ENCODE assay signal across 12 cellular contexts in genomic region chr10:63430091-63430998, GRCh38. TPM values are rescaled to one million over a fixed set of nuclear protein-coding genes. Genes with fewer than 3 reads are reported as not detected.
DNase-seq lines count a peak whose midpoint lies in the region; ATAC-seq, FAIRE-seq and TF ChIP-seq lines count a peak whose summit lies in the region.
"Had no signal": no experiment of that assay in that cellular context is flagged by ENCODE, and none has a peak within 500 bp of the region (broad histone marks: within the 10 kb centered on the region; RNA-seq: fewer than 3 reads in every experiment).

No MANE protein-coding gene starts in this region.

- H3K4me1 ChIP-seq in A673 (ENCODE audit: insufficient read depth, low read length, poor library complexity, severe bottlenecking), result peaks cover 53% of the 10 kb centered on the region

- H3K9me3 ChIP-seq in A673 (ENCODE audit: low read depth, low read length, poor library complexity, severe bottlenecking), result no peaks in the 10 kb centered on the region
- H3K9me3 ChIP-seq: stomach had no signal

- DNase-seq in A673 (ENCODE audit: low spot score) (peak; percentile 69), HTR-8/SVneo (ENCODE audit: insufficient read length, low spot score) (peak; percentile 45), brain microvascular endothelial cell (peak; percentile 76), kidney glomerular epithelial cell (lab: John Stamatoyannopoulos, UW) (peak; percentile 67), hippocampal formation (lab: John Stamatoyannopoulos, UW) (no peak)
- no peak for DNase-seq in stimulated activated naive CD8-positive, alpha-beta T cell treated with anti-CD3 and anti-CD28 coated beads, Interleukin-15, amount 100 ng/mL, for 72 hours
- DNase-seq in stimulated activated CD4-positive, alpha-beta T cell treated with anti-CD3 and anti-CD28 coated beads, Interleukin-1b, Interleukin-23, amount 100 ng/mL, for 48 hours, result no peak
- DNase-seq: activated gamma-delta T cell treated with Interleukin-2 at 50 U/mL for 16 hours; CD4-positive, CD25-positive, alpha-beta regulatory T cell; NCI-H187 treated with DMSO at 0.1 percent for 48 hours; stomach had no signal

- no TSS peak for BruUV-seq in A673 (replicated peaks; lab: Mats Ljungman, UMichigan)

- in situ Hi-C loops in brain microvascular endothelial cell (cut with HindIII; ENCODE audit: low pct_ligation_motif_present, low sequenced_read_pairs), result no loop called here

- ATAC-seq in stimulated activated naive CD8-positive, alpha-beta T cell treated with anti-CD3 and anti-CD28 coated beads, Interleukin-15, amount 100 ng/mL, for 72 hours, result no peak
- ATAC-seq in GM21515 (IDR thresholded peaks at IDR 0.05; ENCODE audit: unreplicated experiment), result no peak

- intact Hi-C loops in A673 (cut with micrococcal nuclease; ENCODE audit: unreplicated experiment), result no loop called here

- CTCF ChIA-PET in A673 (lab: Charles Lee), result no interaction called here

- no peak for FAIRE-seq in HTR-8/SVneo (lab: Jason Lieb, UNC)

- H3K4me3 ChIP-seq in A673 (ENCODE audit: low read depth, low read length, poor library complexity, severe bottlenecking), result no peak overlapping the region
- no peak overlapping the region for H3K4me3 ChIP-seq in brain microvascular endothelial cell (ENCODE audit: low read depth, low read length)
- H3K4me3 ChIP-seq: stomach had no signal

- H3K4me1 Mint-ChIP-seq in stimulated activated naive CD8-positive, alpha-beta T cell treated with anti-CD3 and anti-CD28 coated beads, Interleukin-15, amount 100 ng/mL, for 72 hours, result peaks cover 27% of the 10 kb centered on the region

- POLR2A ChIA-PET in A673 (lab: Charles Lee; ENCODE audit: low non-redundant PET), result no interaction called here

- no peaks in the 10 kb centered on the region for H3K27me3 ChIP-seq in A673 (replicated peaks; ENCODE audit: insufficient read depth, low read depth, low read length, poor library complexity)
- no peaks in the 10 kb centered on the region for H3K27me3 ChIP-seq in brain microvascular endothelial cell (replicated peaks)
- H3K27me3 ChIP-seq: stomach had no signal

- H3K27ac ChIP-seq in A673 (ENCODE audit: low read depth, low read length, poor library complexity, severe bottlenecking), result peak overlapping the region; percentile 38
- peak overlapping the region; percentile 88 for H3K27ac ChIP-seq in brain microvascular endothelial cell
- H3K27ac ChIP-seq: stomach had no signal

- no peak for TF ChIP-seq CTCF in A673 (conservative IDR thresholded peaks at IDR 0.05; ENCODE audit: low read depth, low read length)
- TF ChIP-seq CTCF in brain microvascular endothelial cell (IDR thresholded peaks at IDR 0.05; ENCODE audit: low read depth, low read length, missing control alignments), result no peak

- H3K27me3 Mint-ChIP-seq in stimulated activated naive CD8-positive, alpha-beta T cell treated with anti-CD3 and anti-CD28 coated beads, Interleukin-15, amount 100 ng/mL, for 72 hours, result no peaks in the 10 kb centered on the region
- H3K27me3 Mint-ChIP-seq: CD4-positive, CD25-positive, alpha-beta regulatory T cell had no signal

- H3K36me3 ChIP-seq in A673 (ENCODE audit: insufficient read depth, low read length, poor library complexity, severe bottlenecking) (no peaks in the 10 kb centered on the region), brain microvascular endothelial cell (replicated peaks) (no peaks in the 10 kb centered on the region)
- H3K36me3 ChIP-seq: stomach had no signal

- H3K4me3 Mint-ChIP-seq in stimulated activated naive CD8-positive, alpha-beta T cell treated with anti-CD3 and anti-CD28 coated beads, Interleukin-15, amount 100 ng/mL, for 72 hours, result no peak overlapping the region
- H3K4me3 Mint-ChIP-seq: CD4-positive, CD25-positive, alpha-beta regulatory T cell had no signal

- peak overlapping the region in 1 of 2 donors; percentile 47 for H3K27ac Mint-ChIP-seq in stimulated activated naive CD8-positive, alpha-beta T cell treated with anti-CD3 and anti-CD28 coated beads, Interleukin-15, amount 100 ng/mL, for 72 hours
- H3K27ac Mint-ChIP-seq: CD4-positive, CD25-positive, alpha-beta regulatory T cell had no signal

- no peaks in the 10 kb centered on the region for H3K9me3 Mint-ChIP-seq in stimulated activated naive CD8-positive, alpha-beta T cell treated with anti-CD3 and anti-CD28 coated beads, Interleukin-15, amount 100 ng/mL, for 72 hours

RNA-seq across cellular contexts. Expression of gene JMJD1C, which starts 35.4 kb away (rescaled TPM):
- total RNA-seq in A673 (2021), result 68.2 and 71.4 TPM in 2 replicates

Comparison
In these comparisons a context has a peak if more than half of its experiments do, and no peak if none do; other contexts are left out.
1. DNase-seq: peak in A673 (single experiment), HTR-8/SVneo (single experiment), brain microvascular endothelial cell (single experiment) and kidney glomerular epithelial cell (single experiment); none in stimulated activated naive CD8-positive, alpha-beta T cell treated with anti-CD3 and anti-CD28 coated beads, Interleukin-15, amount 100 ng/mL, for 72 hours (0 of 2), hippocampal formation (0 of 2) and stimulated activated CD4-positive, alpha-beta T cell treated with anti-CD3 and anti-CD28 coated beads, Interleukin-1b, Interleukin-23, amount 100 ng/mL, for 48 hours (single experiment).